26 cellular contexts compared by ENCODE assay signal in the genomic region with DNA sequence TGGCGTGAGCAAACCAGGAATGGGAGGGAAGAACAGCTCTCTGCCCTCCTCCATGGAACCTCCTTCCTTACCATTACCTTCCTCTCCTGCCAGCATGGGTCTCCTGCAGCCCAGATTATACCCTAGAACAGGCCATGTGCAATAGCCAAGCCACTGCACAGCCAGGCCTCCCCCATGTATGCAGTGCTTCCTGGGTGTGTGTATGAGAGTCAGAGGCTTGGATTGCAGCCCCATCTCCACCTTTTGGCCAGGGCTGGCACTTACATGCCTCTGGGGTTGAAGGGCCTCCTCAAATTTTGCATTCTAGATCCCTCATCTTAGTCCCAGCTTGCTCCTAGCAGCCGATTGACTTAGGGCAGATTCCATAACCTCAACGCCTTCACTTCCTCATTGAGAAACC.
DNase-seq lines count a peak whose midpoint lies in the region; ATAC-seq and TF ChIP-seq lines count a peak whose summit lies in the region.
"Had no signal": no experiment of that assay in that cellular context is flagged by ENCODE, and none has a peak within 500 bp of the region (broad histone marks: within the 10 kb centered on the region; RNA-seq: fewer than 3 reads in every experiment).

No MANE protein-coding gene starts in this region.

- H3K36me3 ChIP-seq in MG63, result no peaks in the 10 kb centered on the region
- H3K36me3 ChIP-seq in upper lobe of right lung, result no peaks in the 10 kb centered on the region
- H3K36me3 ChIP-seq: SJSA1 had no signal

- intact Hi-C loops in cardiac septum (cut with DNase I) (no loop called here), Right ventricle myocardium inferior (cut with DNase I) (no loop called here), upper lobe of right lung (cut with DNase I) (no loop called here)

- H3K27me3 ChIP-seq in MG63, result no peaks in the 10 kb centered on the region
- no peaks in the 10 kb centered on the region for H3K27me3 ChIP-seq in upper lobe of right lung

- H3K9me3 ChIP-seq in MG63, result peaks cover 3% of the 10 kb centered on the region; the same call in 1 of the 2 replicates
- H3K9me3 ChIP-seq in upper lobe of right lung, result no peaks in the 10 kb centered on the region

- no peak for TF ChIP-seq CTCF in upper lobe of right lung (IDR thresholded peaks at IDR 0.05)

- no peak overlapping the region for H3K27ac ChIP-seq in upper lobe of right lung
- H3K27ac ChIP-seq: A549, SJSA1 had no signal

- H3K4me3 ChIP-seq in MG63 (no peak overlapping the region), upper lobe of right lung (no peak overlapping the region)
- H3K4me3 ChIP-seq: A549, K562, SJSA1 had no signal

- H3K4me1 ChIP-seq in upper lobe of right lung, result no peaks in the 10 kb centered on the region
- H3K4me1 ChIP-seq: A549, SJSA1 had no signal

- DNase-seq in cardiac septum (ENCODE audit: low spot score) (peak; percentile 27), Right ventricle myocardium inferior (ENCODE audit: missing footprints) (no peak), MG63 (peak; percentile 27), upper lobe of right lung (no peak), NCI-H2171 (lab: John Stamatoyannopoulos, UW) (no peak), NCI-H82 (lab: John Stamatoyannopoulos, UW) (no peak)
- DNase-seq: AML-193; C1 segment of cervical spinal cord; CD4-positive, alpha-beta memory T cell; COR-L47; DMS79; EL; GDM1; HCEC 1CT; MM.1S; NCI-H1105; NCI-H146; NCI-H2029; NCI-H446 treated with DMSO at 0.1 percent for 48 hours; NCI-H526; T-cell had no signal

- ATAC-seq in Right ventricle myocardium inferior (no peak), esophagus mucosa (peak; percentile 39), upper lobe of right lung (no peak)
- ATAC-seq: HepG2, K562, T-cell had no signal

Comparison
In these comparisons a context has a peak if more than half of its experiments do, and no peak if none do; other contexts are left out.
1. DNase-seq: peak in cardiac septum (single experiment) and MG63 (single experiment); none in Right ventricle myocardium inferior (single experiment), upper lobe of right lung (single experiment), NCI-H2171 (single experiment) and NCI-H82 (single experiment).